7 cellular contexts compared by ENCODE assay signal in genomic region chr1:223363057-223363855, GRCh38. TPM values are rescaled to one million over a fixed set of nuclear protein-coding genes. Genes with fewer than 3 reads are reported as not detected.
DNase-seq lines count a peak whose midpoint lies in the region; ATAC-seq and TF ChIP-seq lines count a peak whose summit lies in the region.

No MANE protein-coding gene starts in this region.

- no peak overlapping the region for H3K27ac Mint-ChIP-seq in MCF 10A (ENCODE audit: low read depth, unreplicated experiment)

- intact Hi-C loops in MCF 10A (cut with micrococcal nuclease), result no loop called here

- peak overlapping the region; percentile 69 for H3K4me3 Mint-ChIP-seq in MCF 10A (ENCODE audit: unreplicated experiment)

- H3K36me3 Mint-ChIP-seq in MCF 10A (ENCODE audit: insufficient read depth, unreplicated experiment), result no peaks in the 10 kb centered on the region

- BruUV-seq in MCF 10A (replicated peaks; lab: Mats Ljungman, UMichigan), result no TSS peak

- no peak for ATAC-seq in GM21360 (IDR thresholded peaks at IDR 0.05; ENCODE audit: unreplicated experiment)

- no peaks in the 10 kb centered on the region for H3K9me3 Mint-ChIP-seq in MCF 10A (ENCODE audit: unreplicated experiment)

- POLR2A ChIA-PET in HEK293T (lab: Yijun Ruan, JAX) (no interaction called here), MCF 10A (lab: Yijun Ruan, JAX) (interaction anchor here (0.7 to 1.4 kb wide), 3 partner anchors 11 to 486 kb away, joined by 3 to 5 read pairs (median 4); no protein-coding TSS in a partner anchor)

- no peak for TF ChIP-seq CTCF in MCF 10A (IDR thresholded peaks at IDR 0.05; ENCODE audit: unreplicated experiment)

- no peaks in the 10 kb centered on the region for H3K4me1 Mint-ChIP-seq in MCF 10A (ENCODE audit: insufficient read depth, unreplicated experiment)

- DNase-seq in HEK293T (ENCODE audit: extremely low spot score) (peak; percentile 37), SK-N-DZ (ENCODE audit: low spot score) (peak; percentile 21), MCF 10A (ENCODE audit: unreplicated experiment) (no peak), iPS-NIHi11 (ENCODE audit: low spot score) (peak; percentile 35), DMS114 treated with DMSO at 0.1 percent for 48 hours (lab: John Stamatoyannopoulos, UW; ENCODE audit: unreplicated experiment) (no peak)
- peak; percentile 51 for DNase-seq in stimulated activated CD4-positive, alpha-beta T cell treated with anti-CD3 and anti-CD28 coated beads, Interleukin-15, amount 100 ng/mL, for 24 hours

- peaks cover 73% of the 10 kb centered on the region for H3K27me3 Mint-ChIP-seq in MCF 10A (ENCODE audit: insufficient read depth, unreplicated experiment)

- CTCF ChIA-PET in HEK293T (lab: Yijun Ruan, JAX), result interaction anchor here (1.4 to 1.9 kb wide), 2 partner anchors 8 to 229 kb away, joined by 4 to 7 read pairs; no protein-coding TSS in a partner anchor
- CTCF ChIA-PET in MCF 10A (lab: Yijun Ruan, JAX), result interaction anchor here (0.5 to 9.1 kb wide), 9 partner anchors 19 to 1743 kb away, joined by 3 to 171 read pairs (median 3); no protein-coding TSS in a partner anchor

TF ChIP-seq in HEK293T, 16 proteins besides CTCF, POLR2A, EP300 and RAD21:
- TF ChIP-seq BHLHE40 (IDR thresholded peaks at IDR 0.05; ENCODE audit: borderline replicate concordance) (no peak), CTBP1 (IDR thresholded peaks at IDR 0.05; ENCODE audit: borderline replicate concordance) (no peak), HDGF (IDR thresholded peaks at IDR 0.05; ENCODE audit: borderline replicate concordance) (no peak), TARDBP (IDR thresholded peaks at IDR 0.05) (no peak), SUZ12 (IDR thresholded peaks at IDR 0.05) (no peak), ARNT (IDR thresholded peaks at IDR 0.05) (no peak), ELF4 (IDR thresholded peaks at IDR 0.05) (no peak), PKNOX1 (IDR thresholded peaks at IDR 0.05) (no peak), FOXA1 (IDR thresholded peaks at IDR 0.05) (no peak), FOXK2 (IDR thresholded peaks at IDR 0.05) (no peak), ZNF384 (IDR thresholded peaks at IDR 0.05) (no peak), SP1 (IDR thresholded peaks at IDR 0.05) (no peak), NFRKB (IDR thresholded peaks at IDR 0.05) (no peak), LEF1 (IDR thresholded peaks at IDR 0.05; ENCODE audit: borderline replicate concordance) (no peak), FOXM1 (IDR thresholded peaks at IDR 0.05; ENCODE audit: borderline replicate concordance) (no peak)

RNA-seq across cellular contexts. Expression of gene SUSD4, which starts 0.7 kb away (rescaled TPM):
- 2.4 and 3.7 TPM in 2 replicates for polyA plus RNA-seq in SK-N-DZ (2014; cell fraction: cytosol; rRNA removed)
- polyA plus RNA-seq in SK-N-DZ (2014; cell fraction: nucleus; rRNA removed), result 1.8 and 2.8 TPM in 2 replicates
- 0.42 and 2.3 TPM in 2 replicates for total RNA-seq in MCF 10A (2022)

RNA-seq across cellular contexts. Expression of gene CCDC185, which starts 30.0 kb away (rescaled TPM):
- not detected in 2 replicates for polyA plus RNA-seq in SK-N-DZ (2014; cell fraction: cytosol; rRNA removed)
- polyA plus RNA-seq in SK-N-DZ (2014; cell fraction: nucleus; rRNA removed), result not detected in 2 replicates
- total RNA-seq in MCF 10A (2022), result not detected in 2 replicates

Comparison
In these comparisons a context has a peak if more than half of its experiments do, and no peak if none do; other contexts are left out.
1. DNase-seq: peak in HEK293T (single experiment), SK-N-DZ (single experiment), iPS-NIHi11 (single experiment) and stimulated activated CD4-positive, alpha-beta T cell treated with anti-CD3 and anti-CD28 coated beads, Interleukin-15, amount 100 ng/mL, for 24 hours (single experiment); none in MCF 10A (single experiment) and DMS114 treated with DMSO at 0.1 percent for 48 hours (single experiment).